Comparison of ENCODE assay signal across 8 cellular contexts in the genomic region with DNA sequence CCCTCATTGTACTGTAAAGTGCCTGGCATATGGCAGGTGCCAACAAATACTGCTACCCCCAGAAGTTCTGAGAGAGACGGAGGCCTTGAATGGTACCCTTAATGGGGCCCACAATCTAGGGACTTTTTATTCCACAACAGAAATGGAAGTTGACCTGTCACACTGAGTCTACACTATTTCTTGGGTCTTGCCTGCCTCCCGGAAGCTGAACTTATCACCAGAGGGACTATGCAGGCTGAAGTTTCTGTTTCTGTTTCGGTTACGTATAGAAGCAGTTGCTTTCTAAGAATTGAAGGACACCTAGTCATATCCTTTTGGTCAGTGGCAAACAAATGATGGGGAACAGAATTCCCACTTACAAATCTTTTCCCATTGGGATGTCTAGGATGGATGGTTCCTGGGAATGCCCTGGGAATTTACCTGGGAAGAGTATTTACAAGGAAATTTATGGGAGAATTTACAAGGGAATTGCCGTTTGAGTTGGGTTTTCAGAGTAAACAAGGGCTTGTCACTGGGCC.
A peak's percentile ranks its signal among the peaks of the same experiment; 100 is the strongest.
DNase-seq lines count a peak whose midpoint lies in the region; ATAC-seq, FAIRE-seq and TF ChIP-seq lines count a peak whose summit lies in the region.

No MANE protein-coding gene starts in this region.

- H3K4me1 Mint-ChIP-seq in activated naive CD4-positive, alpha-beta T cell treated with anti-CD3 and anti-CD28 coated beads for 36 hours (ENCODE audit: low read depth): peaks cover 9% of the 10 kb centered on the region
- H3K4me1 Mint-ChIP-seq in activated CD4-positive, alpha-beta T cell treated with anti-CD3 and anti-CD28 coated beads, Interleukin-2, amount 10 ng/mL, durations not matched to agents 7 days and 5 days: peaks cover 31% of the 10 kb centered on the region
- H3K4me1 Mint-ChIP-seq in natural killer cell treated with Interleukin-12 subunit alpha and Interleukin-12 subunit beta and Interleukin-15 and Interleukin-18, amount 100 ng/mL, for 72 hours (ENCODE audit: low read depth in 2 of 2): peaks cover 32 to 33% of the 10 kb centered on the region in 2 donors

- FAIRE-seq in D721Med (lab: Jason Lieb, UNC): no peak

- no peaks in the 10 kb centered on the region for H3K27me3 Mint-ChIP-seq in activated naive CD4-positive, alpha-beta T cell treated with anti-CD3 and anti-CD28 coated beads for 36 hours (ENCODE audit: low read depth)
- no peaks in the 10 kb centered on the region for H3K27me3 Mint-ChIP-seq in activated CD4-positive, alpha-beta T cell treated with anti-CD3 and anti-CD28 coated beads, Interleukin-2, amount 10 ng/mL, durations not matched to agents 7 days and 5 days
- no peaks in the 10 kb centered on the region for H3K27me3 Mint-ChIP-seq in natural killer cell treated with Interleukin-12 subunit alpha and Interleukin-12 subunit beta and Interleukin-15 and Interleukin-18, amount 100 ng/mL, for 72 hours

- peak; percentile 62 for ATAC-seq in HG03097 (IDR thresholded peaks at IDR 0.05; ENCODE audit: low FRiP score, unreplicated experiment)
- peak; percentile 92 to 93 for ATAC-seq in natural killer cell treated with Interleukin-12 subunit alpha and Interleukin-12 subunit beta and Interleukin-15 and Interleukin-18, amount 100 ng/mL, for 72 hours

- peak; percentile 32 for DNase-seq in activated naive CD4-positive, alpha-beta T cell treated with anti-CD3 and anti-CD28 coated beads for 36 hours
- no peak for DNase-seq in activated naive CD4-positive, alpha-beta T cell (lab: John Stamatoyannopoulos, UW)
- peak; percentile 58 for DNase-seq in activated CD4-positive, alpha-beta T cell treated with anti-CD3 and anti-CD28 coated beads, Interleukin-2, amount 10 ng/mL, durations not matched to agents 7 days and 5 days
- DNase-seq in natural killer cell treated with Interleukin-12 subunit alpha and Interleukin-12 subunit beta and Interleukin-15 and Interleukin-18, amount 100 ng/mL, for 72 hours (ENCODE audit: low spot score): peak; percentile 71
- DNase-seq in D721Med (ENCODE audit: insufficient read length, low spot score): no peak
- no peak for DNase-seq in NCI-H446 (lab: John Stamatoyannopoulos, UW)
- DNase-seq in stimulated activated CD8-positive, alpha-beta memory T cell treated with anti-CD3 and anti-CD28 coated beads, Interleukin-4, amount 100 ng/mL, for 48 hours: no peak

- H3K4me3 Mint-ChIP-seq in activated naive CD4-positive, alpha-beta T cell treated with anti-CD3 and anti-CD28 coated beads for 36 hours: no peak overlapping the region
- peak overlapping the region; percentile 46 for H3K4me3 Mint-ChIP-seq in activated CD4-positive, alpha-beta T cell treated with anti-CD3 and anti-CD28 coated beads, Interleukin-2, amount 10 ng/mL, durations not matched to agents 7 days and 5 days
- peak overlapping the region; percentile 87 for H3K4me3 Mint-ChIP-seq in natural killer cell treated with Interleukin-12 subunit alpha and Interleukin-12 subunit beta and Interleukin-15 and Interleukin-18, amount 100 ng/mL, for 72 hours

- intact Hi-C loops in activated naive CD4-positive, alpha-beta T cell treated with anti-CD3 and anti-CD28 coated beads for 36 hours (cut with micrococcal nuclease): no loop called here

- TF ChIP-seq CTCF in D721Med (IDR thresholded peaks at IDR 0.05; ENCODE audit: insufficient read depth, missing control alignments): no peak

- CTCF ChIA-PET in activated naive CD4-positive, alpha-beta T cell treated with anti-CD3 and anti-CD28 coated beads for 36 hours (lab: Charles Lee): interaction anchor here (0.6 to 1.7 kb wide), 3 partner anchors 67 to 206 kb away, joined by 3 to 5 read pairs (median 5); partner anchors contain the start of gene HS1BP3
- CTCF ChIA-PET in activated CD4-positive, alpha-beta T cell treated with anti-CD3 and anti-CD28 coated beads, Interleukin-2, amount 10 ng/mL, durations not matched to agents 7 days and 5 days (lab: Charles Lee): interaction anchor here (0.6 to 2.4 kb wide), 7 partner anchors 9 to 154 kb away, joined by 3 to 6 read pairs (median 4); no protein-coding TSS in a partner anchor

- peak overlapping the region; percentile 16 for H3K27ac Mint-ChIP-seq in activated naive CD4-positive, alpha-beta T cell treated with anti-CD3 and anti-CD28 coated beads for 36 hours
- H3K27ac Mint-ChIP-seq in activated CD4-positive, alpha-beta T cell treated with anti-CD3 and anti-CD28 coated beads, Interleukin-2, amount 10 ng/mL, durations not matched to agents 7 days and 5 days: peak overlapping the region; percentile 96
- peak overlapping the region; percentile 99 to 100 for H3K27ac Mint-ChIP-seq in natural killer cell treated with Interleukin-12 subunit alpha and Interleukin-12 subunit beta and Interleukin-15 and Interleukin-18, amount 100 ng/mL, for 72 hours

- H3K36me3 Mint-ChIP-seq in activated naive CD4-positive, alpha-beta T cell treated with anti-CD3 and anti-CD28 coated beads for 36 hours (ENCODE audit: low read depth): peaks cover 2% of the 10 kb centered on the region
- peaks cover 9% of the 10 kb centered on the region for H3K36me3 Mint-ChIP-seq in activated CD4-positive, alpha-beta T cell treated with anti-CD3 and anti-CD28 coated beads, Interleukin-2, amount 10 ng/mL, durations not matched to agents 7 days and 5 days (ENCODE audit: low read depth)
- peaks cover 10% of the 10 kb centered on the region for H3K36me3 Mint-ChIP-seq in natural killer cell treated with Interleukin-12 subunit alpha and Interleukin-12 subunit beta and Interleukin-15 and Interleukin-18, amount 100 ng/mL, for 72 hours

- H3K9me3 Mint-ChIP-seq in activated naive CD4-positive, alpha-beta T cell treated with anti-CD3 and anti-CD28 coated beads for 36 hours: peaks cover 4% of the 10 kb centered on the region
- no peaks in the 10 kb centered on the region for H3K9me3 Mint-ChIP-seq in activated CD4-positive, alpha-beta T cell treated with anti-CD3 and anti-CD28 coated beads, Interleukin-2, amount 10 ng/mL, durations not matched to agents 7 days and 5 days
- peaks cover 8% of the 10 kb centered on the region for H3K9me3 Mint-ChIP-seq in natural killer cell treated with Interleukin-12 subunit alpha and Interleukin-12 subunit beta and Interleukin-15 and Interleukin-18, amount 100 ng/mL, for 72 hours

- POLR2A ChIA-PET in activated CD4-positive, alpha-beta T cell treated with anti-CD3 and anti-CD28 coated beads, Interleukin-2, amount 10 ng/mL, durations not matched to agents 7 days and 5 days (lab: Charles Lee): no interaction called here

Comparison
In these comparisons a context has a peak if more than half of its experiments do, and no peak if none do; other contexts are left out.
1. DNase-seq: peak in activated naive CD4-positive, alpha-beta T cell treated with anti-CD3 and anti-CD28 coated beads for 36 hours (single experiment), activated CD4-positive, alpha-beta T cell treated with anti-CD3 and anti-CD28 coated beads, Interleukin-2, amount 10 ng/mL, durations not matched to agents 7 days and 5 days (single experiment) and natural killer cell treated with Interleukin-12 subunit alpha and Interleukin-12 subunit beta and Interleukin-15 and Interleukin-18, amount 100 ng/mL, for 72 hours (single experiment); none in activated naive CD4-positive, alpha-beta T cell (0 of 4), D721Med (single experiment), NCI-H446 (0 of 2) and stimulated activated CD8-positive, alpha-beta memory T cell treated with anti-CD3 and anti-CD28 coated beads, Interleukin-4, amount 100 ng/mL, for 48 hours (single experiment).
2. H3K27ac Mint-ChIP-seq: peak in every context shown above with its lines; median percentile 100 in natural killer cell treated with Interleukin-12 subunit alpha and Interleukin-12 subunit beta and Interleukin-15 and Interleukin-18, amount 100 ng/mL, for 72 hours; 96 in activated CD4-positive, alpha-beta T cell treated with anti-CD3 and anti-CD28 coated beads, Interleukin-2, amount 10 ng/mL, durations not matched to agents 7 days and 5 days; 16 in activated naive CD4-positive, alpha-beta T cell treated with anti-CD3 and anti-CD28 coated beads for 36 hours.